In the genomic region with DNA sequence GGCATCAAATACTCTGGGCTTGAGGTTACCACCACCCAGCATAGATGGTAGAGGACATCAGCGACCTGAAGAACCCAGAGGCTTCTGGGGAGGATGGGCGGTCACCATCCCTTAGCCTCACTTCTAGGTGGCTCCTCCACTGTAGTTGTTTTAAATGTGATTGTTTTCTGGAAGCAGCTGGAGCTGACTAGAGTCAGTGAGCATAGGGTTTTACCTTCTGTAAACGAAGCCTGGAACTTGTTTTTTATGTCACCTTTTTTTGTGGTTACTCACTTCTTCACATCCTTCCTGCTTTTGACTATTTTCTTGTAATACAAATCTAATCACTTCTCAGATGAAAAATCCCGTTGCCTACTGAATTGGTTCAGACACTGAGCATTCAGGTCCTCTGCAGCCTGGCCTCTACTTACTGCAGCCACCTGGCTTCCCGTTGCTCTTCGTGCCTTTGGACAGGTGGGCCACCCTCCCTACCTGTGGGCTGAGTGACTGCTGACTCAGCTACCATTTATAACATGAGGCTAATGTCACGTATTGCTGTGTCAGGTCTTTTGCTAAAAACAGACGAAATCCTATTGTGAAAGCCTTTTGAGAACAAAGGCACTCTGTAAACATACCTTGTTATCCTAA, we compare ENCODE assay signal across 13 cellular contexts.
DNase-seq lines count a peak whose midpoint lies in the region; ATAC-seq and TF ChIP-seq lines count a peak whose summit lies in the region.
"Had no signal": no experiment of that assay in that cellular context is flagged by ENCODE, and none has a peak within 500 bp of the region (broad histone marks: within the 10 kb centered on the region; RNA-seq: fewer than 3 reads in every experiment).

No MANE protein-coding gene starts in this region.

- H3K36me3 Mint-ChIP-seq in activated CD8-positive, alpha-beta memory T cell treated with anti-CD3 and anti-CD28 coated beads, Interleukin-2, amount 10 ng/mL, durations not matched to agents 7 days and 5 days = peaks cover 37% of the 10 kb centered on the region
- peaks cover 11% of the 10 kb centered on the region for H3K36me3 Mint-ChIP-seq in T-helper 17 cell (ENCODE audit: low read depth)
- peaks cover 6% of the 10 kb centered on the region for H3K36me3 Mint-ChIP-seq in central memory CD8-positive, alpha-beta T cell (ENCODE audit: insufficient read depth)

- H3K4me3 ChIP-seq in spleen (no peak overlapping the region), testis (no peak overlapping the region)

- H3K27ac ChIP-seq in spleen = peak overlapping the region; percentile 5 to 72 (median 50)
- no peak overlapping the region for H3K27ac ChIP-seq in testis
- H3K27ac ChIP-seq: foreskin keratinocyte had no signal

- H3K27ac Mint-ChIP-seq in activated CD8-positive, alpha-beta memory T cell treated with anti-CD3 and anti-CD28 coated beads, Interleukin-2, amount 10 ng/mL, durations not matched to agents 7 days and 5 days = peak overlapping the region; percentile 77
- H3K27ac Mint-ChIP-seq in T-helper 17 cell = peak overlapping the region; percentile 94
- peak overlapping the region; percentile 85 for H3K27ac Mint-ChIP-seq in central memory CD8-positive, alpha-beta T cell (ENCODE audit: low read depth)

- H3K27me3 ChIP-seq in spleen (replicated peaks in 1 of 7) = no peaks in the 10 kb centered on the region
- no peaks in the 10 kb centered on the region for H3K27me3 ChIP-seq in testis
- H3K27me3 ChIP-seq: foreskin keratinocyte had no signal

- no peak for DNase-seq in activated CD8-positive, alpha-beta memory T cell treated with anti-CD3 and anti-CD28 coated beads, Interleukin-2, amount 10 ng/mL, durations not matched to agents 7 days and 5 days
- DNase-seq in activated CD8-positive, alpha-beta memory T cell treated with anti-CD3 and anti-CD28 coated beads for 24 hours = no peak
- no peak for DNase-seq in T-helper 17 cell
- DNase-seq in central memory CD8-positive, alpha-beta T cell (ENCODE audit: low spot score in 2 of 2) = peak in 1 of 2 donors; percentile 12
- no peak for DNase-seq in spleen
- DNase-seq in hepatic stellate cell (ENCODE audit: low spot score) = no peak
- no peak for DNase-seq in T-helper 9 cell
- no peak for DNase-seq in testis
- DNase-seq: DMS79, foreskin keratinocyte, Karpas-422, NCI-H2227 treated with DMSO at 0.1 percent for 48 hours had no signal

- peaks cover 0 to 94% (median 47%) of the 10 kb centered on the region in 6 donors for H3K36me3 ChIP-seq in spleen
- no peaks in the 10 kb centered on the region for H3K36me3 ChIP-seq in testis (ENCODE audit: low read depth, missing control alignments)

- H3K9me3 Mint-ChIP-seq in activated CD8-positive, alpha-beta memory T cell treated with anti-CD3 and anti-CD28 coated beads, Interleukin-2, amount 10 ng/mL, durations not matched to agents 7 days and 5 days (ENCODE audit: low read depth) = no peaks in the 10 kb centered on the region
- H3K9me3 Mint-ChIP-seq in central memory CD8-positive, alpha-beta T cell = no peaks in the 10 kb centered on the region
- H3K9me3 Mint-ChIP-seq: nephron had no signal

- 67 to 76% (median 72%) methylated on average over 8 of the region's 8 CpGs for WGBS in spleen, 5 donors
- WGBS in testis, 2 donors = 82 to 92% methylated on average over 8 of the region's 8 CpGs

- no peaks in the 10 kb centered on the region for H3K27me3 Mint-ChIP-seq in activated CD8-positive, alpha-beta memory T cell treated with anti-CD3 and anti-CD28 coated beads, Interleukin-2, amount 10 ng/mL, durations not matched to agents 7 days and 5 days
- no peaks in the 10 kb centered on the region for H3K27me3 Mint-ChIP-seq in T-helper 17 cell
- H3K27me3 Mint-ChIP-seq in central memory CD8-positive, alpha-beta T cell = no peaks in the 10 kb centered on the region

- TF ChIP-seq POLR2A in spleen (IDR thresholded peaks at IDR 0.05) = no peak
- no peak for TF ChIP-seq POLR2A in testis (IDR thresholded peaks at IDR 0.05)

- no peak for TF ChIP-seq CTCF in spleen (IDR thresholded peaks at IDR 0.05 in 8 of 11, conservative IDR thresholded peaks at IDR 0.05 in 3 of 11)
- no peak for TF ChIP-seq CTCF in testis (IDR thresholded peaks at IDR 0.05)

- H3K4me1 ChIP-seq in spleen (peaks cover 0 to 23% (median 0%) of the 10 kb centered on the region in 6 donors), testis (no peaks in the 10 kb centered on the region)
- H3K4me1 ChIP-seq: foreskin keratinocyte had no signal

- no peaks in the 10 kb centered on the region for H3K9me3 ChIP-seq in T-helper 17 cell (ENCODE audit: control insufficient read depth, low read length, poor library complexity, severe bottlenecking)
- H3K9me3 ChIP-seq in spleen = no peaks in the 10 kb centered on the region
- no peaks in the 10 kb centered on the region for H3K9me3 ChIP-seq in testis

- CTCF ChIA-PET in activated CD8-positive, alpha-beta memory T cell treated with anti-CD3 and anti-CD28 coated beads, Interleukin-2, amount 10 ng/mL, durations not matched to agents 7 days and 5 days (lab: Charles Lee) = no interaction called here

- peak; percentile 60 for ATAC-seq in activated CD8-positive, alpha-beta memory T cell treated with anti-CD3 and anti-CD28 coated beads, Interleukin-2, amount 10 ng/mL, durations not matched to agents 7 days and 5 days
- peak; percentile 74 for ATAC-seq in T-helper 17 cell
- peak; percentile 84 for ATAC-seq in central memory CD8-positive, alpha-beta T cell (replicated peaks; ENCODE audit: extremely low read depth, poor library complexity, severe bottlenecking)
- ATAC-seq: foreskin keratinocyte had no signal

- peaks cover 23% of the 10 kb centered on the region for H3K4me1 Mint-ChIP-seq in activated CD8-positive, alpha-beta memory T cell treated with anti-CD3 and anti-CD28 coated beads, Interleukin-2, amount 10 ng/mL, durations not matched to agents 7 days and 5 days
- H3K4me1 Mint-ChIP-seq in T-helper 17 cell = peaks cover 42% of the 10 kb centered on the region
- H3K4me1 Mint-ChIP-seq in central memory CD8-positive, alpha-beta T cell = peaks cover 64% of the 10 kb centered on the region

- intact Hi-C loops in spleen (cut with DNase I; ENCODE audit: low total_unique reads) = no loop called here
- intact Hi-C loops in testis (cut with DNase I; ENCODE audit: low total_unique reads) = no loop called here

- H3K4me3 Mint-ChIP-seq in activated CD8-positive, alpha-beta memory T cell treated with anti-CD3 and anti-CD28 coated beads, Interleukin-2, amount 10 ng/mL, durations not matched to agents 7 days and 5 days = peak overlapping the region; percentile 23
- peak overlapping the region; percentile 81 for H3K4me3 Mint-ChIP-seq in T-helper 17 cell
- H3K4me3 Mint-ChIP-seq in central memory CD8-positive, alpha-beta T cell = peak overlapping the region; percentile 64
- H3K4me3 Mint-ChIP-seq: nephron had no signal

Comparison
In these comparisons a context has a peak if more than half of its experiments do, and no peak if none do; other contexts are left out.
1. H3K4me3 Mint-ChIP-seq: peak in every context shown above with its lines; median percentile 81 in T-helper 17 cell; 64 in central memory CD8-positive, alpha-beta T cell; 23 in activated CD8-positive, alpha-beta memory T cell treated with anti-CD3 and anti-CD28 coated beads, Interleukin-2, amount 10 ng/mL, durations not matched to agents 7 days and 5 days.
2. H3K27ac ChIP-seq: peak in spleen (8 of 8); none in testis (0 of 2).
3. Peak in every context shown above with its lines, with median percentiles within 50 percentile points of each other: ATAC-seq and H3K27ac Mint-ChIP-seq.